Comparison of ENCODE assay signal across 1 cellular context in the genomic region with DNA sequence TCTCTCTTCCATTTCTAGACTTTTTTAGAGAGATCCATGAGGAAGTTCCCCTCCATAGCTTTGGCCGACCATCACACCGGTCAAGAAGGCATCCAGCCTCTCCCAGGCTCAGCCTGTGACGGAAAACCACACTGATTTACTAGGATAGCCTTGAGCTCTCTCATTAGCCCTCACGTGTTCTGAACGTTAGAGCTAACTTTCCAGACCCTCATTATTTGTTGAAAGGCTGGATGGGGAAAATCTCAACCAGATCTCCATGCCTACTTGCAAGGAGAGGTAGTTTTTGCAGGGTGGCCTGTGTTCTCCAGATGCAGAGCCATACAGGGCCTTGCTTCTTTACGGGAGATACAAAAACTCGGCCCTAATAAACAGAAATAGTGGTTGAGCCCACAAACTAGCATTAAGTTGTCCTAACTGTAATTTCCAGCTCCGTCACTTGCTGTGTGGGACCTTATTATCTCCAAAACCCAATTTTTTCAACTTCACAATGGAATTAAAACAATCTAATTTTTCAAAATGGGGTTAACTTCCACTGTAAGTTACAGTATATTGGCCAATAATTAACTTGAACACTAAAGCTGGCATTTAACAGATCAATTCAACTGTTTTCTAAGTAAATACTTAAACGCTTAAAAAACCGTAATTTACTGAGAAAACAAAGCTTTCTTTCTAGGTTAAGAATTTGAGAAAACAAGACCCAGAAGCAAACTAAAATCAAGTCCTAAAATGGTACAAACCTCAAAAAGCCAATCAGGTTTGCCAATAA.
TF ChIP-seq lines count a peak whose summit lies in the region.

No MANE protein-coding gene starts in this region.

TF ChIP-seq in H1, 55 proteins besides CTCF, POLR2A, EP300 and RAD21 (continued from another document):
- TF ChIP-seq TAF7 (optimal IDR thresholded peaks at IDR 0.05; ENCODE audit: borderline replicate concordance, low read depth, low read length) (no peak), SAP30 (IDR thresholded peaks at IDR 0.05; ENCODE audit: insufficient read depth, insufficient replicate concordance, low read length) (no peak), SP1 (IDR thresholded peaks at IDR 0.05; ENCODE audit: low read depth, low read length) (no peak), KDM1A (IDR thresholded peaks at IDR 0.05; ENCODE audit: borderline replicate concordance, low read length) (no peak)
